In the genomic region with DNA sequence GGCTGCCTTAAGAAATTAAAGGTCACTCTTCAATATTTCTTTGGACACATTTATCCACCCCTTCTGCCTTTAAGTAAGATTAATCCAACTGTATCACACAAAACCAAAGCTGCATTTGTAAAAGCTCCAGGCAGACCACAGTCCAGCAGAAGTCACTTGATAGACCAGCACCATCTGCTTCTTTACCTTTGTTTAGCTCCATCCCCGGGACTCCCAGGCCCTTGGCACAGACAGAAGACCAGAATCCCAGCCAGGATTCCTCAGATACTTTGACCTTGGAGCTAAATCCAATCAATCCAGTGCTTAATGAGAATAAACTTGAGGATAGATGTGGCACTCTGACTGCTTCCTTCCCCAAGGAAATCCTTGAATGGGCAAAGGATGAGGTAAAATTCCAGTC, we compare ENCODE assay signal across 18 cellular contexts.
DNase-seq lines count a peak whose midpoint lies in the region; ATAC-seq and TF ChIP-seq lines count a peak whose summit lies in the region.
"Had no signal": no experiment of that assay in that cellular context is flagged by ENCODE, and none has a peak within 500 bp of the region (broad histone marks: within the 10 kb centered on the region; RNA-seq: fewer than 3 reads in every experiment).

No MANE protein-coding gene starts in this region.

- DNase-seq in DMS 273 (lab: John Stamatoyannopoulos, UW; ENCODE audit: unreplicated experiment) (peak; percentile 22), DMS 273 treated with DMSO at 0.1 percent for 48 hours (lab: John Stamatoyannopoulos, UW) (no peak), G401 (ENCODE audit: low spot score) (peak; percentile 79), WERI-Rb-1 (peak; percentile 38), left lobe of liver (ENCODE audit: low spot score) (no peak), NCI-H1417 (lab: John Stamatoyannopoulos, UW) (no peak)
- DNase-seq: Caco-2; CD4-positive, CD25-positive, alpha-beta regulatory T cell; CD8-positive, alpha-beta T cell; DMS53; DMS79 treated with DMSO at 0.1 percent for 48 hours; GM23248; H7; HCEC 1CT had no signal

- peaks cover 17% of the 10 kb centered on the region for H3K9me3 ChIP-seq in WERI-Rb-1 (ENCODE audit: severe bottlenecking)
- H3K9me3 ChIP-seq: BLaER1, Caco-2 had no signal

- peak overlapping the region; percentile 33 for H3K27ac ChIP-seq in WERI-Rb-1
- H3K27ac ChIP-seq: 22Rv1, BLaER1, C4-2B, GM23248 had no signal

- no peak overlapping the region for H3K4me3 ChIP-seq in WERI-Rb-1 (ENCODE audit: low read depth, low read length)
- H3K4me3 ChIP-seq: BLaER1, GM23248 had no signal

- peak; percentile 32 for ATAC-seq in left lobe of liver
- no peak for ATAC-seq in GM18502 (IDR thresholded peaks at IDR 0.05; ENCODE audit: poor library complexity, unreplicated experiment)
- ATAC-seq: CD8-positive, alpha-beta T cell had no signal

- TF ChIP-seq CTCF in WERI-Rb-1 (IDR thresholded peaks at IDR 0.05; ENCODE audit: low read depth, low read length): no peak

- H3K36me3 ChIP-seq in WERI-Rb-1: no peaks in the 10 kb centered on the region
- H3K36me3 ChIP-seq: BLaER1 had no signal

- in situ Hi-C loops in G401 (cut with HindIII; ENCODE audit: low sequenced_read_pairs): no loop called here

- H3K27me3 ChIP-seq in WERI-Rb-1 (ENCODE audit: insufficient read depth, low read depth, severe bottlenecking): no peaks in the 10 kb centered on the region
- H3K27me3 ChIP-seq: BLaER1 had no signal

Comparison
In these comparisons a context has a peak if more than half of its experiments do, and no peak if none do; other contexts are left out.
1. DNase-seq: peak in DMS 273 (single experiment), G401 (single experiment) and WERI-Rb-1 (single experiment); none in DMS 273 treated with DMSO at 0.1 percent for 48 hours (single experiment), left lobe of liver (single experiment) and NCI-H1417 (0 of 3).